14 cellular contexts compared by ENCODE assay signal in the genomic region with DNA sequence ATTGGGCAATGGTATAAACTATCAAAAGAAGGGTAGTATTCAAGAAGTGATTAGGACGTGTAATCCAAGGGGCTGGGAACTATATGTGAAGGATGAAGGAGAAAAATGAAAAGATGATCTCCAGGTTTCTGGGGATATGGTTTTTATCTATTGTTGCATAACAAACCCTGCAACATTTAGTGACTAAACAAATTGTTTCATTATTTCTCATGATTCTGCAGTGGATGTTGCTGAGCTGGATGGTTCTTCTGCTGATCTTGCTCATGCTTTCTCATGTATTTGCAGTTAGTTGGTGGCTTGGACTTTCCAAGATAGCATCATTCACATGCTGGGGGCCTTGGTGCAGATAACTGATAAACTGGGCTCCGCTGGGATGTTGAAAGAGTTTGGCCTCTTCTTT. TPM values are rescaled to one million over a fixed set of nuclear protein-coding genes. Genes with fewer than 3 reads are reported as not detected.
"Had no signal": no experiment of that assay in that cellular context is flagged by ENCODE, and none has a peak within 500 bp of the region (broad histone marks: within the 10 kb centered on the region; RNA-seq: fewer than 3 reads in every experiment).

No MANE protein-coding gene starts in this region.

- H3K4me3 ChIP-seq: left lung, sigmoid colon, thoracic aorta had no signal

- ATAC-seq: activated CD8-positive, alpha-beta T cell treated with anti-CD3 and anti-CD28 coated beads, Interleukin-2, amount 10 ng/mL, durations not matched to agents 7 days and 5 days; left lung had no signal

- DNase-seq: activated CD4-positive, alpha-beta T cell treated with anti-CD3 and anti-CD28 coated beads for 48 hours; activated CD8-positive, alpha-beta memory T cell treated with anti-CD3 and anti-CD28 coated beads, Interleukin-2, amount 50 U/mL, for 48 hours; activated CD8-positive, alpha-beta T cell treated with anti-CD3 and anti-CD28 coated beads, Interleukin-2, amount 10 ng/mL, durations not matched to agents 7 days and 5 days; activated naive CD4-positive, alpha-beta T cell treated with anti-CD3 and anti-CD28 coated beads for 36 hours; effector memory CD4-positive, alpha-beta T cell; left lung; sigmoid colon; stimulated activated CD4-positive, alpha-beta T cell treated with anti-CD3 and anti-CD28 coated beads, Interleukin-12 subunit alpha, Interleukin-12 subunit beta, amount 100 ng/mL, for 4 hours; stimulated activated CD8-positive, alpha-beta memory T cell treated with anti-CD3 and anti-CD28 coated beads, Interleukin-4, amount 100 ng/mL, for 48 hours had no signal

RNA-seq across cellular contexts. Expression of a gene that starts 29.1 kb away (rescaled TPM):
- total RNA-seq: activated CD8-positive, alpha-beta T cell treated with anti-CD3 and anti-CD28 coated beads, Interleukin-2, amount 10 ng/mL, durations not matched to agents 7 days and 5 days; activated naive CD4-positive, alpha-beta T cell treated with anti-CD3 and anti-CD28 coated beads for 36 hours; epithelial cell of proximal tubule; left lung; osteocyte; pulmonary artery endothelial cell; thoracic aorta; ureter had no signal
